10 cellular contexts compared by ENCODE assay signal in genomic region chr20:13492001-13492480, GRCh38.
DNase-seq lines count a peak whose midpoint lies in the region; ATAC-seq and TF ChIP-seq lines count a peak whose summit lies in the region.
"Had no signal": no experiment of that assay in that cellular context is flagged by ENCODE, and none has a peak within 500 bp of the region (broad histone marks: within the 10 kb centered on the region; RNA-seq: fewer than 3 reads in every experiment).

No MANE protein-coding gene starts in this region.

- H3K4me1 ChIP-seq in OCI-LY7 (ENCODE audit: insufficient read depth, low read length, poor library complexity, severe bottlenecking) = no peaks in the 10 kb centered on the region
- no peaks in the 10 kb centered on the region for H3K4me1 ChIP-seq in CD8-positive, alpha-beta memory T cell (ENCODE audit: insufficient read depth, low read length)

- H3K27ac Mint-ChIP-seq in mesothelial cell of epicardium = peak overlapping the region; percentile 69
- H3K27ac Mint-ChIP-seq in activated CD8-positive, alpha-beta memory T cell treated with anti-CD3 and anti-CD28 coated beads, Interleukin-2, amount 10 ng/mL, durations not matched to agents 7 days and 5 days = no peak overlapping the region
- H3K27ac Mint-ChIP-seq in CD8-positive, alpha-beta memory T cell = no peak overlapping the region

- H3K79me2 ChIP-seq in OCI-LY7 (ENCODE audit: insufficient read depth, low read depth, low read length) = no peaks in the 10 kb centered on the region

- H3K9me2 ChIP-seq in OCI-LY7 (ENCODE audit: insufficient read depth, low read length) = no peaks in the 10 kb centered on the region

- no TSS peak for BruUV-seq in OCI-LY7 (replicated peaks; lab: Mats Ljungman, UMichigan)

- H3K4me3 Mint-ChIP-seq in mesothelial cell of epicardium = no peak overlapping the region
- no peak overlapping the region for H3K4me3 Mint-ChIP-seq in activated CD8-positive, alpha-beta memory T cell treated with anti-CD3 and anti-CD28 coated beads, Interleukin-2, amount 10 ng/mL, durations not matched to agents 7 days and 5 days
- H3K4me3 Mint-ChIP-seq in CD8-positive, alpha-beta memory T cell = no peak overlapping the region
- H3K4me3 Mint-ChIP-seq: CD14-positive monocyte had no signal

- no peaks in the 10 kb centered on the region for H4K20me1 ChIP-seq in OCI-LY7 (ENCODE audit: insufficient read depth, low read length)

- no peaks in the 10 kb centered on the region for H3K27me3 Mint-ChIP-seq in mesothelial cell of epicardium (ENCODE audit: low read depth)
- no peaks in the 10 kb centered on the region for H3K27me3 Mint-ChIP-seq in activated CD8-positive, alpha-beta memory T cell treated with anti-CD3 and anti-CD28 coated beads, Interleukin-2, amount 10 ng/mL, durations not matched to agents 7 days and 5 days
- H3K27me3 Mint-ChIP-seq in CD8-positive, alpha-beta memory T cell = no peaks in the 10 kb centered on the region

- H2AFZ ChIP-seq in OCI-LY7 (ENCODE audit: low read length) = no peak overlapping the region

- H3K9me3 Mint-ChIP-seq in mesothelial cell of epicardium = peaks cover 7% of the 10 kb centered on the region
- H3K9me3 Mint-ChIP-seq in activated CD8-positive, alpha-beta memory T cell treated with anti-CD3 and anti-CD28 coated beads, Interleukin-2, amount 10 ng/mL, durations not matched to agents 7 days and 5 days (ENCODE audit: low read depth) = no peaks in the 10 kb centered on the region
- H3K9me3 Mint-ChIP-seq in CD8-positive, alpha-beta memory T cell = peaks cover 0 to 4% (median 2%) of the 10 kb centered on the region in 5 donors

- H3K27ac ChIP-seq in OCI-LY7 (ENCODE audit: low read depth, low read length, poor library complexity, severe bottlenecking) = no peak overlapping the region
- no peak overlapping the region for H3K27ac ChIP-seq in CD8-positive, alpha-beta memory T cell (ENCODE audit: low read depth, low read length)
- H3K27ac ChIP-seq: neutrophil had no signal

- peaks cover 22% of the 10 kb centered on the region for H3K4me1 Mint-ChIP-seq in mesothelial cell of epicardium
- H3K4me1 Mint-ChIP-seq in activated CD8-positive, alpha-beta memory T cell treated with anti-CD3 and anti-CD28 coated beads, Interleukin-2, amount 10 ng/mL, durations not matched to agents 7 days and 5 days = no peaks in the 10 kb centered on the region
- no peaks in the 10 kb centered on the region for H3K4me1 Mint-ChIP-seq in CD8-positive, alpha-beta memory T cell
- H3K4me1 Mint-ChIP-seq: CD14-positive monocyte had no signal

- H3K36me3 ChIP-seq in OCI-LY7 (ENCODE audit: insufficient read depth, low read length) = no peaks in the 10 kb centered on the region
- H3K36me3 ChIP-seq in CD8-positive, alpha-beta memory T cell (ENCODE audit: insufficient read depth, low read length) = no peaks in the 10 kb centered on the region
- H3K36me3 ChIP-seq: neutrophil had no signal

- H3K4me3 ChIP-seq in epithelial cell of proximal tubule (ENCODE audit: low read depth, low read length) (no peak overlapping the region), OCI-LY7 (ENCODE audit: low read depth, low read length, poor library complexity, severe bottlenecking) (no peak overlapping the region)
- no peak overlapping the region for H3K4me3 ChIP-seq in CD8-positive, alpha-beta memory T cell (ENCODE audit: low read length)

- TF ChIP-seq CTCF in epithelial cell of proximal tubule (conservative IDR thresholded peaks at IDR 0.05; ENCODE audit: low read depth, low read length) (no peak), mesothelial cell of epicardium (IDR thresholded peaks at IDR 0.05; ENCODE audit: unreplicated experiment) (no peak), OCI-LY7 (conservative IDR thresholded peaks at IDR 0.05; ENCODE audit: low read length) (no peak)

- CTCF ChIA-PET in OCI-LY7 (lab: Charles Lee; ENCODE audit: unreplicated experiment) = no interaction called here
- CTCF ChIA-PET in activated CD8-positive, alpha-beta memory T cell treated with anti-CD3 and anti-CD28 coated beads, Interleukin-2, amount 10 ng/mL, durations not matched to agents 7 days and 5 days (lab: Charles Lee) = no interaction called here
- CTCF ChIA-PET in CD8-positive, alpha-beta memory T cell (lab: Charles Lee) = no interaction called here

- intact Hi-C loops in OCI-LY7 (cut with micrococcal nuclease; ENCODE audit: unreplicated experiment) = no loop called here

- DNase-seq in A172 (ENCODE audit: low spot score) = peak; percentile 25
- DNase-seq in M059J (ENCODE audit: low read depth) = peak; percentile 59
- peak; percentile 18 for DNase-seq in epithelial cell of proximal tubule (ENCODE audit: low read depth)
- DNase-seq in mesothelial cell of epicardium (ENCODE audit: low spot score in 2 of 2, unreplicated experiment in 2 of 2) = no peak
- DNase-seq in OCI-LY7 (ENCODE audit: low spot score) = no peak
- DNase-seq in activated CD8-positive, alpha-beta memory T cell treated with anti-CD3 and anti-CD28 coated beads, Interleukin-2, amount 10 ng/mL, durations not matched to agents 7 days and 5 days = no peak
- no peak for DNase-seq in CD8-positive, alpha-beta memory T cell
- no peak for DNase-seq in NCI-H128 (lab: John Stamatoyannopoulos, UW; ENCODE audit: unreplicated experiment)

- POLR2A ChIA-PET in OCI-LY7 (lab: Charles Lee) = no interaction called here
- POLR2A ChIA-PET in CD8-positive, alpha-beta memory T cell (lab: Charles Lee) = no interaction called here

- H3K27me3 ChIP-seq in CD8-positive, alpha-beta memory T cell (ENCODE audit: insufficient read depth, low read length, poor library complexity, severe bottlenecking) = no peaks in the 10 kb centered on the region
- H3K27me3 ChIP-seq: neutrophil had no signal

- no peak for ATAC-seq in activated CD8-positive, alpha-beta memory T cell treated with anti-CD3 and anti-CD28 coated beads, Interleukin-2, amount 10 ng/mL, durations not matched to agents 7 days and 5 days

- H3K36me3 Mint-ChIP-seq in mesothelial cell of epicardium = peaks cover 3% of the 10 kb centered on the region
- H3K36me3 Mint-ChIP-seq in activated CD8-positive, alpha-beta memory T cell treated with anti-CD3 and anti-CD28 coated beads, Interleukin-2, amount 10 ng/mL, durations not matched to agents 7 days and 5 days = peaks cover 2% of the 10 kb centered on the region
- H3K36me3 Mint-ChIP-seq in CD8-positive, alpha-beta memory T cell = peaks cover 8 to 36% (median 17%) of the 10 kb centered on the region in 3 donors
- H3K36me3 Mint-ChIP-seq: CD14-positive monocyte had no signal

- H3K4me2 ChIP-seq in OCI-LY7 (ENCODE audit: low read length) = no peak overlapping the region

- H3K9me3 ChIP-seq in OCI-LY7 (ENCODE audit: low read length) = no peaks in the 10 kb centered on the region
- no peaks in the 10 kb centered on the region for H3K9me3 ChIP-seq in CD8-positive, alpha-beta memory T cell (ENCODE audit: low read length)
- H3K9me3 ChIP-seq: neutrophil had no signal

Comparison
In these comparisons a context has a peak if more than half of its experiments do, and no peak if none do; other contexts are left out.
1. DNase-seq: peak in A172 (single experiment), M059J (single experiment) and epithelial cell of proximal tubule (single experiment); none in mesothelial cell of epicardium (0 of 2), OCI-LY7 (single experiment), activated CD8-positive, alpha-beta memory T cell treated with anti-CD3 and anti-CD28 coated beads, Interleukin-2, amount 10 ng/mL, durations not matched to agents 7 days and 5 days (single experiment), CD8-positive, alpha-beta memory T cell (0 of 5) and NCI-H128 (single experiment).